9 cellular contexts compared by ENCODE assay signal in genomic region chr16:30805370-30806169, GRCh38. TPM values are rescaled to one million over a fixed set of nuclear protein-coding genes. Genes with fewer than 3 reads are reported as not detected.
DNase-seq lines count a peak whose midpoint lies in the region; ATAC-seq and TF ChIP-seq lines count a peak whose summit lies in the region.
"Had no signal": no experiment of that assay in that cellular context is flagged by ENCODE, and none has a peak within 500 bp of the region (broad histone marks: within the 10 kb centered on the region; RNA-seq: fewer than 3 reads in every experiment).

No MANE protein-coding gene starts in this region.

- TF ChIP-seq CTCF in mucosa of descending colon (IDR thresholded peaks at IDR 0.05) = no peak

- DNase-seq in CMK (ENCODE audit: low read depth) = peak; percentile 58
- peak; percentile 52 for DNase-seq in NOMO-1 treated with dmso at 0.1 percent for 144 hours (lab: John Stamatoyannopoulos, UW; ENCODE audit: unreplicated experiment)
- DNase-seq in activated T-cell treated with anti-CD3 and anti-CD28 coated beads, Interleukin-2, amount 50 U/mL, for 48 hours = peak; percentile 63 to 75
- peak; percentile 88 to 91 (median 91) for DNase-seq in mucosa of descending colon
- peak; percentile 36 for DNase-seq in stimulated activated naive CD4-positive, alpha-beta T cell treated with Interleukin-2 at 50 U/mL for 16 hours (lab: John Stamatoyannopoulos, UW)

- no peaks in the 10 kb centered on the region for H3K9me3 ChIP-seq in mucosa of descending colon

- intact Hi-C loops in mucosa of descending colon (cut with DNase I, micrococcal nuclease) = no loop called here

- peak overlapping the region; percentile 64 for H3K4me3 ChIP-seq in mucosa of descending colon
- H3K4me3 ChIP-seq: SK-N-MC had no signal

- ATAC-seq in HG02759 (IDR thresholded peaks at IDR 0.05; ENCODE audit: unreplicated experiment) = peak; percentile 73
- peak; percentile 82 for ATAC-seq in esophagus mucosa
- peak; percentile 97 for ATAC-seq in mucosa of descending colon
- no peak for ATAC-seq in GM19455 (IDR thresholded peaks at IDR 0.05; ENCODE audit: unreplicated experiment)

- H3K36me3 ChIP-seq in mucosa of descending colon (ENCODE audit: low read depth) = no peaks in the 10 kb centered on the region

- H3K4me1 ChIP-seq in mucosa of descending colon (ENCODE audit: low read depth) = peaks cover 6% of the 10 kb centered on the region

RNA-seq across cellular contexts. Expression of gene ZNF629, which starts 18.6 kb away (rescaled TPM):
- 4.7 TPM for total RNA-seq in esophagus mucosa
- total RNA-seq in mucosa of descending colon = 10 to 100 TPM; 13.4 to 14.9 (median 14.6) TPM

RNA-seq across cellular contexts. Expression of gene RNF40, which starts 43.4 kb away (rescaled TPM):
- total RNA-seq in esophagus mucosa (56.8 TPM), mucosa of descending colon (100 to 1,000 TPM in 1 of 3 donors, 10 to 100 TPM in 2; 87.6 to 110 (median 96.3) TPM)

RNA-seq across cellular contexts. Expression of gene CFAP119, which starts 43.7 kb away (rescaled TPM):
- total RNA-seq in esophagus mucosa (2.2 TPM), mucosa of descending colon (1 to 10 TPM; 4.6 to 5.5 (median 5.1) TPM)

RNA-seq across cellular contexts. Expression of gene PHKG2, which starts 57.3 kb away (rescaled TPM):
- total RNA-seq in esophagus mucosa = 16.9 TPM
- total RNA-seq in mucosa of descending colon = 10 to 100 TPM; 32.1 to 37.6 (median 33.0) TPM

Comparison
In these comparisons a context has a peak if more than half of its experiments do, and no peak if none do; other contexts are left out.
1. DNase-seq: peak in every context shown above with its lines; median percentile 91 in mucosa of descending colon; 69 in activated T-cell treated with anti-CD3 and anti-CD28 coated beads, Interleukin-2, amount 50 U/mL, for 48 hours; 58 in CMK; 52 in NOMO-1 treated with dmso at 0.1 percent for 144 hours; 36 in stimulated activated naive CD4-positive, alpha-beta T cell treated with Interleukin-2 at 50 U/mL for 16 hours.